Comparison of ENCODE assay signal across 18 cellular contexts in genomic region chr2:48888096-48888495, GRCh38.
DNase-seq lines count a peak whose midpoint lies in the region; ATAC-seq and TF ChIP-seq lines count a peak whose summit lies in the region.
"Had no signal": no experiment of that assay in that cellular context is flagged by ENCODE, and none has a peak within 500 bp of the region (broad histone marks: within the 10 kb centered on the region; RNA-seq: fewer than 3 reads in every experiment).

No MANE protein-coding gene starts in this region.

- H3K36me3 ChIP-seq in H7 (replicated peaks; ENCODE audit: control insufficient read depth, insufficient read depth, low read length) (no peaks in the 10 kb centered on the region), HUES48 (ENCODE audit: control insufficient read depth, insufficient read depth, low read length) (no peaks in the 10 kb centered on the region), mammary epithelial cell (ENCODE audit: insufficient read depth, low read length) (no peaks in the 10 kb centered on the region)
- H3K36me3 ChIP-seq: BLaER1 had no signal

- POLR2A ChIA-PET in WTC11 (lab: Charles Lee), result no interaction called here

- H4K20me1 ChIP-seq in mammary epithelial cell (ENCODE audit: insufficient read depth, low read length), result no peaks in the 10 kb centered on the region
- H4K20me1 ChIP-seq: BLaER1 had no signal

- H3K4me1 ChIP-seq in HUES48 (ENCODE audit: control insufficient read depth, insufficient read depth, low read length), result peaks cover 24% of the 10 kb centered on the region
- H3K4me1 ChIP-seq in mammary epithelial cell (ENCODE audit: insufficient read depth, low read length), result no peaks in the 10 kb centered on the region
- H3K4me1 ChIP-seq: BLaER1 had no signal

- in situ Hi-C loops in mammary epithelial cell (cut with MboI; ENCODE audit: low sequenced_read_pairs in 2 of 2), result no loop called here

- H2AFZ ChIP-seq in mammary epithelial cell (ENCODE audit: low read depth, low read length), result no peak overlapping the region

- intact Hi-C loops in mammary epithelial cell (cut with micrococcal nuclease), result no loop called here

- no peak overlapping the region for H3K4me2 ChIP-seq in mammary epithelial cell (ENCODE audit: insufficient read depth, low read depth, low read length)
- H3K4me2 ChIP-seq: BLaER1 had no signal

- CTCF ChIA-PET in WTC11 (lab: Charles Lee) (no interaction called here), mammary epithelial cell (lab: Charles Lee; ENCODE audit: low non-redundant PET) (no interaction called here)

- WGBS in mammary epithelial cell (ENCODE audit: low coverage, missing lambda C conversion rate), result 63% methylated on average over 4 of the region's 4 CpGs

- peaks cover 12% of the 10 kb centered on the region for H3K9me3 Mint-ChIP-seq in WTC11

- H3K9ac ChIP-seq in HUES48 (ENCODE audit: low read depth, low read length) (no peak overlapping the region), mammary epithelial cell (ENCODE audit: insufficient read depth, low read length) (no peak overlapping the region)
- H3K9ac ChIP-seq: BLaER1 had no signal

- TF ChIP-seq CTCF in WTC11 (IDR thresholded peaks at IDR 0.05), result no peak
- no peak for TF ChIP-seq CTCF in mammary epithelial cell (conservative IDR thresholded peaks at IDR 0.05 in 1 of 2, IDR thresholded peaks at IDR 0.05 in 1 of 2; ENCODE audit: extremely low read depth in 1 of 2, insufficient read depth in 1 of 2, low read depth in 1 of 2, low read length in 2 of 2)

- H3K79me2 ChIP-seq in mammary epithelial cell (ENCODE audit: insufficient read depth, low read length), result no peaks in the 10 kb centered on the region

- peaks cover 4% of the 10 kb centered on the region; the same call in 1 of the 2 replicates for H3K36me3 Mint-ChIP-seq in WTC11
- H3K36me3 Mint-ChIP-seq: CD14-positive monocyte; CD4-positive, alpha-beta memory T cell had no signal

- H3K9me3 ChIP-seq in HUES48 (ENCODE audit: control insufficient read depth, insufficient read depth, low read length) (no peaks in the 10 kb centered on the region), mammary epithelial cell (replicated peaks; ENCODE audit: insufficient read depth, low read length) (no peaks in the 10 kb centered on the region)
- H3K9me3 ChIP-seq: BLaER1 had no signal

- BruUV-seq in mammary epithelial cell (replicated peaks; lab: Mats Ljungman, UMichigan), result no TSS peak

- H3K4me3 Mint-ChIP-seq in WTC11, result no peak overlapping the region
- H3K4me3 Mint-ChIP-seq: CD14-positive monocyte; CD4-positive, alpha-beta memory T cell had no signal

- ATAC-seq in WTC11, result peak; percentile 47
- ATAC-seq in HG02981 (IDR thresholded peaks at IDR 0.05; ENCODE audit: unreplicated experiment), result no peak
- ATAC-seq: HCT116, K562 had no signal

- H3K4me3 ChIP-seq in H7 (ENCODE audit: insufficient read depth, low read depth, low read length) (no peak overlapping the region), HUES48 (ENCODE audit: low read depth, low read length) (no peak overlapping the region), mammary epithelial cell (replicated peaks in 1 of 3; ENCODE audit: insufficient read depth in 1 of 3, low read depth in 2 of 3, low read length in 3 of 3) (no peak overlapping the region)
- H3K4me3 ChIP-seq: BLaER1, K562 had no signal

- H3K4me1 Mint-ChIP-seq in WTC11, result 0 out of 2 replicates have a peak, but pooled peaks cover 3% of the 10 kb centered on the region
- H3K4me1 Mint-ChIP-seq: CD14-positive monocyte; CD4-positive, alpha-beta memory T cell had no signal

- no peaks in the 10 kb centered on the region for H3K27me3 Mint-ChIP-seq in WTC11 (ENCODE audit: low read depth)
- H3K27me3 Mint-ChIP-seq: CD4-positive, alpha-beta memory T cell had no signal

- peak overlapping the region; percentile 50 for H3K27ac ChIP-seq in HUES48 (ENCODE audit: low read depth, low read length)
- no peak overlapping the region for H3K27ac ChIP-seq in mammary epithelial cell (ENCODE audit: insufficient read depth, low read depth, low read length)
- H3K27ac ChIP-seq: BLaER1 had no signal

- H3K27me3 ChIP-seq in H7 (ENCODE audit: control insufficient read depth, insufficient read depth, low read length) (no peaks in the 10 kb centered on the region), HUES48 (ENCODE audit: control insufficient read depth, insufficient read depth, low read length) (no peaks in the 10 kb centered on the region), mammary epithelial cell (ENCODE audit: insufficient read depth, low read length) (peaks cover under 1% of the 10 kb centered on the region)
- H3K27me3 ChIP-seq: BLaER1 had no signal

- peak; percentile 11 for DNase-seq in H7
- no peak for DNase-seq in WTC11 (ENCODE audit: low spot score)
- DNase-seq in iPS-NIHi11 (ENCODE audit: low spot score), result peak; percentile 15
- no peak for DNase-seq in activated CD4-positive, CD25-positive, alpha-beta regulatory T cell (lab: John Stamatoyannopoulos, UW)
- DNase-seq in mammary epithelial cell, result no peak
- DNase-seq in HUDEP-2 (lab: John Stamatoyannopoulos, UW; ENCODE audit: unreplicated experiment in 76 of 76), result no peak
- DNase-seq: 8988T; Calu3; CD4-positive, alpha-beta memory T cell; DMS79 treated with DMSO at 0.1 percent for 48 hours; GF-D8; IMR-90 had no signal

- H3K27ac Mint-ChIP-seq in WTC11, result no peak overlapping the region
- H3K27ac Mint-ChIP-seq: CD14-positive monocyte; CD4-positive, alpha-beta memory T cell had no signal

- dilution Hi-C loops in mammary epithelial cell (cut with HindIII; ENCODE audit: low sequenced_read_pairs), result no loop called here

TF ChIP-seq in WTC11, 78 proteins besides CTCF, POLR2A, EP300 and RAD21:
- TF ChIP-seq GRHL2 (CRISPR knock-in tag; IDR thresholded peaks at IDR 0.05; ENCODE audit: insufficient replicate concordance, severe bottlenecking) (no peak), TP53 (CRISPR knock-in tag; IDR thresholded peaks at IDR 0.05) (no peak), IRF2 (CRISPR knock-in tag; IDR thresholded peaks at IDR 0.05; ENCODE audit: borderline replicate concordance, low read depth) (no peak), PRRX2 (CRISPR knock-in tag; IDR thresholded peaks at IDR 0.05) (no peak), NR3C1 (CRISPR knock-in tag; conservative IDR thresholded peaks at IDR 0.05; ENCODE audit: low read depth) (no peak), FOXP4 (CRISPR knock-in tag; IDR thresholded peaks at IDR 0.05) (no peak)
- TF ChIP-seq, protein P1, sequence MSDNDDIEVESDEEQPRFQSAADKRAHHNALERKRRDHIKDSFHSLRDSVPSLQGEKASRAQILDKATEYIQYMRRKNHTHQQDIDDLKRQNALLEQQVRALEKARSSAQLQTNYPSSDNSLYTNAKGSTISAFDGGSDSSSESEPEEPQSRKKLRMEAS (CRISPR knock-in tag; IDR thresholded peaks at IDR 0.05), result no peak
- TF ChIP-seq, protein P2, sequence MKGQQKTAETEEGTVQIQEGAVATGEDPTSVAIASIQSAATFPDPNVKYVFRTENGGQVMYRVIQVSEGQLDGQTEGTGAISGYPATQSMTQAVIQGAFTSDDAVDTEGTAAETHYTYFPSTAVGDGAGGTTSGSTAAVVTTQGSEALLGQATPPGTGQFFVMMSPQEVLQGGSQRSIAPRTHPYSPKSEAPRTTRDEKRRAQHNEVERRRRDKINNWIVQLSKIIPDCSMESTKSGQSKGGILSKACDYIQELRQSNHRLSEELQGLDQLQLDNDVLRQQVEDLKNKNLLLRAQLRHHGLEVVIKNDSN (CRISPR knock-in tag; IDR thresholded peaks at IDR 0.05), result no peak
- TF ChIP-seq, protein P3, sequence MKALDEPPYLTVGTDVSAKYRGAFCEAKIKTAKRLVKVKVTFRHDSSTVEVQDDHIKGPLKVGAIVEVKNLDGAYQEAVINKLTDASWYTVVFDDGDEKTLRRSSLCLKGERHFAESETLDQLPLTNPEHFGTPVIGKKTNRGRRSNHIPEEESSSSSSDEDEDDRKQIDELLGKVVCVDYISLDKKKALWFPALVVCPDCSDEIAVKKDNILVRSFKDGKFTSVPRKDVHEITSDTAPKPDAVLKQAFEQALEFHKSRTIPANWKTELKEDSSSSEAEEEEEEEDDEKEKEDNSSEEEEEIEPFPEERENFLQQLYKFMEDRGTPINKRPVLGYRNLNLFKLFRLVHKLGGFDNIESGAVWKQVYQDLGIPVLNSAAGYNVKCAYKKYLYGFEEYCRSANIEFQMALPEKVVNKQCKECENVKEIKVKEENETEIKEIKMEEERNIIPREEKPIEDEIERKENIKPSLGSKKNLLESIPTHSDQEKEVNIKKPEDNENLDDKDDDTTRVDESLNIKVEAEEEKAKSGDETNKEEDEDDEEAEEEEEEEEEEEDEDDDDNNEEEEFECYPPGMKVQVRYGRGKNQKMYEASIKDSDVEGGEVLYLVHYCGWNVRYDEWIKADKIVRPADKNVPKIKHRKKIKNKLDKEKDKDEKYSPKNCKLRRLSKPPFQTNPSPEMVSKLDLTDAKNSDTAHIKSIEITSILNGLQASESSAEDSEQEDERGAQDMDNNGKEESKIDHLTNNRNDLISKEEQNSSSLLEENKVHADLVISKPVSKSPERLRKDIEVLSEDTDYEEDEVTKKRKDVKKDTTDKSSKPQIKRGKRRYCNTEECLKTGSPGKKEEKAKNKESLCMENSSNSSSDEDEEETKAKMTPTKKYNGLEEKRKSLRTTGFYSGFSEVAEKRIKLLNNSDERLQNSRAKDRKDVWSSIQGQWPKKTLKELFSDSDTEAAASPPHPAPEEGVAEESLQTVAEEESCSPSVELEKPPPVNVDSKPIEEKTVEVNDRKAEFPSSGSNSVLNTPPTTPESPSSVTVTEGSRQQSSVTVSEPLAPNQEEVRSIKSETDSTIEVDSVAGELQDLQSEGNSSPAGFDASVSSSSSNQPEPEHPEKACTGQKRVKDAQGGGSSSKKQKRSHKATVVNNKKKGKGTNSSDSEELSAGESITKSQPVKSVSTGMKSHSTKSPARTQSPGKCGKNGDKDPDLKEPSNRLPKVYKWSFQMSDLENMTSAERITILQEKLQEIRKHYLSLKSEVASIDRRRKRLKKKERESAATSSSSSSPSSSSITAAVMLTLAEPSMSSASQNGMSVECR (CRISPR knock-in tag; IDR thresholded peaks at IDR 0.05; ENCODE audit: borderline replicate concordance), result no peak

Comparison
In these comparisons a context has a peak if more than half of its experiments do, and no peak if none do; other contexts are left out.
1. DNase-seq: peak in H7 (single experiment) and iPS-NIHi11 (single experiment); none in WTC11 (single experiment), activated CD4-positive, CD25-positive, alpha-beta regulatory T cell (0 of 4), mammary epithelial cell (single experiment) and HUDEP-2 (0 of 76).